ENCODE assay signal across 15 cellular contexts in genomic region chr7:156768698-156769472, GRCh38.
DNase-seq lines count a peak whose midpoint lies in the region; ATAC-seq and TF ChIP-seq lines count a peak whose summit lies in the region.
"Had no signal": no experiment of that assay in that cellular context is flagged by ENCODE, and none has a peak within 500 bp of the region (broad histone marks: within the 10 kb centered on the region; RNA-seq: fewer than 3 reads in every experiment).

No MANE protein-coding gene starts in this region.

- TF ChIP-seq CTCF in endodermal cell (conservative IDR thresholded peaks at IDR 0.05): peak; percentile 46

- H3K36me3 Mint-ChIP-seq in activated naive CD8-positive, alpha-beta T cell treated with anti-CD3 and anti-CD28 coated beads, Interleukin-2, amount 50 U/mL, for 24 hours (ENCODE audit: low read depth): peaks cover 7% of the 10 kb centered on the region
- H3K36me3 Mint-ChIP-seq in activated naive CD8-positive, alpha-beta T cell treated with anti-CD3 and anti-CD28 coated beads for 36 hours: peaks cover 9% of the 10 kb centered on the region
- H3K36me3 Mint-ChIP-seq in endodermal cell (ENCODE audit: low read depth): peaks cover 10% of the 10 kb centered on the region
- H3K36me3 Mint-ChIP-seq in stimulated activated memory B cell treated with anti-CD40 and anti-IgM and Interleukin-4, amounts not matched to agents 10 μg/mL and 1 μg/mL and 100 μg/mL, for 72 hours: peaks cover 36% of the 10 kb centered on the region

- H3K27me3 ChIP-seq in endodermal cell (ENCODE audit: control insufficient read depth, insufficient read depth, low read length, poor library complexity, severe bottlenecking): no peaks in the 10 kb centered on the region
- H3K27me3 ChIP-seq: BLaER1 treated with 17β-estradiol and CSF1 and Interleukin-3, amounts not matched to agents 10 nM and 100 nM had no signal

- no peaks in the 10 kb centered on the region for H3K9me3 ChIP-seq in endodermal cell (ENCODE audit: control insufficient read depth, low read length)

- H3K27me3 Mint-ChIP-seq in activated naive CD8-positive, alpha-beta T cell treated with anti-CD3 and anti-CD28 coated beads, Interleukin-2, amount 50 U/mL, for 24 hours: no peaks in the 10 kb centered on the region
- H3K27me3 Mint-ChIP-seq in activated naive CD8-positive, alpha-beta T cell treated with anti-CD3 and anti-CD28 coated beads for 36 hours: no peaks in the 10 kb centered on the region
- H3K27me3 Mint-ChIP-seq in endodermal cell (ENCODE audit: insufficient read depth): no peaks in the 10 kb centered on the region
- no peaks in the 10 kb centered on the region for H3K27me3 Mint-ChIP-seq in stimulated activated memory B cell treated with anti-CD40 and anti-IgM and Interleukin-4, amounts not matched to agents 10 μg/mL and 1 μg/mL and 100 μg/mL, for 72 hours
- H3K27me3 Mint-ChIP-seq: naive thymus-derived CD4-positive, alpha-beta T cell had no signal

- H3K4me3 Mint-ChIP-seq in activated naive CD8-positive, alpha-beta T cell treated with anti-CD3 and anti-CD28 coated beads, Interleukin-2, amount 50 U/mL, for 24 hours: no peak overlapping the region
- no peak overlapping the region for H3K4me3 Mint-ChIP-seq in activated naive CD8-positive, alpha-beta T cell treated with anti-CD3 and anti-CD28 coated beads for 36 hours
- H3K4me3 Mint-ChIP-seq in endodermal cell: no peak overlapping the region
- H3K4me3 Mint-ChIP-seq in stimulated activated memory B cell treated with anti-CD40 and anti-IgM and Interleukin-4, amounts not matched to agents 10 μg/mL and 1 μg/mL and 100 μg/mL, for 72 hours: no peak overlapping the region
- H3K4me3 Mint-ChIP-seq: naive thymus-derived CD4-positive, alpha-beta T cell had no signal

- no peaks in the 10 kb centered on the region for H3K9me3 Mint-ChIP-seq in activated naive CD8-positive, alpha-beta T cell treated with anti-CD3 and anti-CD28 coated beads, Interleukin-2, amount 50 U/mL, for 24 hours
- H3K9me3 Mint-ChIP-seq in activated naive CD8-positive, alpha-beta T cell treated with anti-CD3 and anti-CD28 coated beads for 36 hours: peaks cover 4% of the 10 kb centered on the region
- H3K9me3 Mint-ChIP-seq in endodermal cell: peaks cover 2% of the 10 kb centered on the region
- peaks cover 6% of the 10 kb centered on the region for H3K9me3 Mint-ChIP-seq in stimulated activated memory B cell treated with anti-CD40 and anti-IgM and Interleukin-4, amounts not matched to agents 10 μg/mL and 1 μg/mL and 100 μg/mL, for 72 hours

- 85 to 95% methylated on average over 5 to 6 of the region's 6 CpGs for WGBS in endodermal cell (ENCODE audit: insufficient coverage in 1 of 2, insufficient read length in 1 of 2), 2 experiments

- peaks cover 5% of the 10 kb centered on the region for H3K4me1 ChIP-seq in endodermal cell (ENCODE audit: control insufficient read depth, insufficient read depth, low read length)

- no peak overlapping the region for H3K4me3 ChIP-seq in endodermal cell (ENCODE audit: low read length)
- H3K4me3 ChIP-seq: BLaER1 treated with 17β-estradiol and CSF1 and Interleukin-3, amounts not matched to agents 10 nM and 100 nM had no signal

- H3K27ac ChIP-seq in endodermal cell (ENCODE audit: low read depth, low read length): no peak overlapping the region
- H3K27ac ChIP-seq: BLaER1 treated with 17β-estradiol and CSF1 and Interleukin-3, amounts not matched to agents 10 nM and 100 nM had no signal

- H3K36me3 ChIP-seq in endodermal cell (ENCODE audit: control insufficient read depth, insufficient read depth, low read length): no peaks in the 10 kb centered on the region

- no peak overlapping the region for H3K9ac ChIP-seq in endodermal cell (ENCODE audit: extremely low read depth, low read length, poor library complexity, severe bottlenecking)
- H3K9ac ChIP-seq: BLaER1 treated with 17β-estradiol and CSF1 and Interleukin-3, amounts not matched to agents 10 nM and 100 nM had no signal

- peaks cover 29% of the 10 kb centered on the region for H3K4me1 Mint-ChIP-seq in activated naive CD8-positive, alpha-beta T cell treated with anti-CD3 and anti-CD28 coated beads, Interleukin-2, amount 50 U/mL, for 24 hours
- peaks cover 20% of the 10 kb centered on the region for H3K4me1 Mint-ChIP-seq in activated naive CD8-positive, alpha-beta T cell treated with anti-CD3 and anti-CD28 coated beads for 36 hours
- peaks cover 20% of the 10 kb centered on the region for H3K4me1 Mint-ChIP-seq in endodermal cell
- peaks cover 49% of the 10 kb centered on the region for H3K4me1 Mint-ChIP-seq in stimulated activated memory B cell treated with anti-CD40 and anti-IgM and Interleukin-4, amounts not matched to agents 10 μg/mL and 1 μg/mL and 100 μg/mL, for 72 hours

- no peak overlapping the region for H3K27ac Mint-ChIP-seq in activated naive CD8-positive, alpha-beta T cell treated with anti-CD3 and anti-CD28 coated beads, Interleukin-2, amount 50 U/mL, for 24 hours
- no peak overlapping the region for H3K27ac Mint-ChIP-seq in activated naive CD8-positive, alpha-beta T cell treated with anti-CD3 and anti-CD28 coated beads for 36 hours
- no peak overlapping the region for H3K27ac Mint-ChIP-seq in endodermal cell
- H3K27ac Mint-ChIP-seq in stimulated activated memory B cell treated with anti-CD40 and anti-IgM and Interleukin-4, amounts not matched to agents 10 μg/mL and 1 μg/mL and 100 μg/mL, for 72 hours: peak overlapping the region; percentile 53

- peak; percentile 77 for ATAC-seq in activated naive CD8-positive, alpha-beta T cell treated with anti-CD3 and anti-CD28 coated beads, Interleukin-2, amount 50 U/mL, for 24 hours
- no peak for ATAC-seq in stimulated activated memory B cell treated with anti-CD40 and anti-IgM and Interleukin-4, amounts not matched to agents 10 μg/mL and 1 μg/mL and 100 μg/mL, for 72 hours
- ATAC-seq: naive thymus-derived CD4-positive, alpha-beta T cell; Panc1; right cardiac atrium had no signal

- no peak for DNase-seq in activated naive CD8-positive, alpha-beta T cell treated with anti-CD3 and anti-CD28 coated beads, Interleukin-2, amount 50 U/mL, for 24 hours
- no peak for DNase-seq in activated naive CD8-positive, alpha-beta T cell treated with anti-CD3 and anti-CD28 coated beads for 36 hours
- peak; percentile 15 for DNase-seq in HPDE6-E6E7 (ENCODE audit: extremely low spot score)
- DNase-seq in endodermal cell: peak; percentile 64
- DNase-seq in mesenteric fat pad (ENCODE audit: low spot score): no peak
- no peak for DNase-seq in OCI-M1 (lab: John Stamatoyannopoulos, UW)
- no peak for DNase-seq in NCI-H128 (lab: John Stamatoyannopoulos, UW; ENCODE audit: unreplicated experiment)
- DNase-seq: amniotic stem cell; GF-D8; naive thymus-derived CD4-positive, alpha-beta T cell; NCI-H2081 treated with DMSO at 0.1 percent for 48 hours; right cardiac atrium had no signal

Comparison
In these comparisons a context has a peak if more than half of its experiments do, and no peak if none do; other contexts are left out.
1. DNase-seq: peak in HPDE6-E6E7 (single experiment) and endodermal cell (single experiment); none in activated naive CD8-positive, alpha-beta T cell treated with anti-CD3 and anti-CD28 coated beads, Interleukin-2, amount 50 U/mL, for 24 hours (single experiment), activated naive CD8-positive, alpha-beta T cell treated with anti-CD3 and anti-CD28 coated beads for 36 hours (single experiment), mesenteric fat pad (single experiment), OCI-M1 (single experiment) and NCI-H128 (single experiment).